ENCODE assay signal across 9 cellular contexts in genomic region chr10:55091691-55092328, GRCh38.
DNase-seq lines count a peak whose midpoint lies in the region; ATAC-seq and TF ChIP-seq lines count a peak whose summit lies in the region.
"Had no signal": no experiment of that assay in that cellular context is flagged by ENCODE, and none has a peak within 500 bp of the region (broad histone marks: within the 10 kb centered on the region; RNA-seq: fewer than 3 reads in every experiment).

No MANE protein-coding gene starts in this region.

- no peak overlapping the region for H3K27ac ChIP-seq in coronary artery
- no peak overlapping the region for H3K27ac ChIP-seq in psoas muscle
- H3K27ac ChIP-seq: BLaER1 treated with 17β-estradiol and CSF1 and Interleukin-3, amounts not matched to agents 10 nM and 100 nM had no signal

- TF ChIP-seq CTCF in coronary artery (IDR thresholded peaks at IDR 0.05) (peak; percentile 55), psoas muscle (IDR thresholded peaks at IDR 0.05) (peak; percentile 64)

- DNase-seq in NCI-H1092 treated with DMSO at 0.1 percent for 48 hours (lab: John Stamatoyannopoulos, UW) (peak; percentile 2), NCI-H1092 (lab: John Stamatoyannopoulos, UW) (no peak), HuH-7 (ENCODE audit: low spot score) (peak; percentile 0), coronary artery (ENCODE audit: low spot score) (no peak), psoas muscle (no peak), occipital lobe (lab: John Stamatoyannopoulos, UW) (no peak), HuH-7.5 (ENCODE audit: low spot score) (no peak)
- no peak for DNase-seq in naive thymus-derived CD8-positive, alpha-beta T cell

- WGBS in psoas muscle, 3 donors, result 0 to 2% (median 1%) methylated on average over 1 of the region's 1 CpG

- no peaks in the 10 kb centered on the region for H3K9me3 ChIP-seq in psoas muscle
- H3K9me3 ChIP-seq: BLaER1 treated with 17β-estradiol and CSF1 and Interleukin-3, amounts not matched to agents 10 nM and 100 nM had no signal

- ATAC-seq in psoas muscle, result no peak
- ATAC-seq in naive thymus-derived CD8-positive, alpha-beta T cell, result no peak

- H3K27me3 ChIP-seq in psoas muscle (ENCODE audit: insufficient read depth in 3 of 3, low read length in 2 of 3), result no peaks in the 10 kb centered on the region
- H3K27me3 ChIP-seq: BLaER1 treated with 17β-estradiol and CSF1 and Interleukin-3, amounts not matched to agents 10 nM and 100 nM had no signal

- H3K4me3 ChIP-seq in coronary artery, result no peak overlapping the region
- H3K4me3 ChIP-seq in psoas muscle, result no peak overlapping the region
- H3K4me3 ChIP-seq: BLaER1 treated with 17β-estradiol and CSF1 and Interleukin-3, amounts not matched to agents 10 nM and 100 nM had no signal

- intact Hi-C loops in psoas muscle (cut with DNase I), result loop anchor here in 1 of 2 donors (10.0 kb wide), 1 partner anchor 323 kb away; no protein-coding TSS in a partner anchor

- POLR2A ChIA-PET in naive thymus-derived CD8-positive, alpha-beta T cell (lab: Charles Lee), result no interaction called here

- no peak overlapping the region for H3K4me3 Mint-ChIP-seq in naive thymus-derived CD8-positive, alpha-beta T cell

- no peaks in the 10 kb centered on the region for H3K4me1 ChIP-seq in psoas muscle

- H3K9me3 Mint-ChIP-seq in naive thymus-derived CD8-positive, alpha-beta T cell, result peaks cover 0 to 2% (median 0%) of the 10 kb centered on the region in 9 donors

- H3K27ac Mint-ChIP-seq in naive thymus-derived CD8-positive, alpha-beta T cell, result no peak overlapping the region

- H3K27me3 Mint-ChIP-seq in naive thymus-derived CD8-positive, alpha-beta T cell, result no peaks in the 10 kb centered on the region

- H3K36me3 Mint-ChIP-seq in naive thymus-derived CD8-positive, alpha-beta T cell, result no peaks in the 10 kb centered on the region

- H3K36me3 ChIP-seq in psoas muscle (ENCODE audit: insufficient read depth in 1 of 2, low read depth in 1 of 2), result no peaks in the 10 kb centered on the region
- H3K36me3 ChIP-seq: BLaER1 treated with 17β-estradiol and CSF1 and Interleukin-3, amounts not matched to agents 10 nM and 100 nM had no signal

- H3K4me1 Mint-ChIP-seq in naive thymus-derived CD8-positive, alpha-beta T cell, result no peaks in the 10 kb centered on the region

Comparison
In these comparisons a context has a peak if more than half of its experiments do, and no peak if none do; other contexts are left out.
1. DNase-seq: peak in NCI-H1092 treated with DMSO at 0.1 percent for 48 hours (single experiment) and HuH-7 (single experiment); none in NCI-H1092 (single experiment), coronary artery (single experiment), psoas muscle (0 of 2), naive thymus-derived CD8-positive, alpha-beta T cell (0 of 10), occipital lobe (single experiment) and HuH-7.5 (single experiment).